ENCODE assay signal across 9 cellular contexts in the genomic region with DNA sequence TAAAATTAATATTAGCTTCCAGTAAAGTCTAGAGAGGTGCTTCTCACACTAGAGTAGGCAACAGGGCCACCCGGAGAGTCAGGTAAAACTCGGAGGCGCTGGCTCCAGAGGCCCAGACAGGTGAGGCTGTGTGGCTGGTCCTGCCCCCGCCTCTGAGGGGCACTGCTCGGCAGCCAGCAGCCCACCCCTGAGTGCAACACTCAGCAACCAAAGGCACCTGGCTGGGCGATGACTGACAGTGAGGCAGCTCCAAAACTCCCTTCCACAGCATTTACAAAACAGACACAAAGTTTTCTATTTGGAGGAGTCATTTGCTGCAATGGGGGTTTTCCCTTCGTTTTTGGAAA.
DNase-seq lines count a peak whose midpoint lies in the region; ATAC-seq, FAIRE-seq and TF ChIP-seq lines count a peak whose summit lies in the region.
"Had no signal": no experiment of that assay in that cellular context is flagged by ENCODE, and none has a peak within 500 bp of the region (broad histone marks: within the 10 kb centered on the region; RNA-seq: fewer than 3 reads in every experiment).

No MANE protein-coding gene starts in this region.

- TF ChIP-seq RAD21 in HepG2 (CRISPR knock-in tag; IDR thresholded peaks at IDR 0.05): no peak

- CTCF ChIA-PET in CD4-positive, alpha-beta memory T cell (lab: Charles Lee; ENCODE audit: partially characterized antibody): interaction anchor here (0.8 to 1.8 kb wide), 7 partner anchors 23 to 1116 kb away, joined by 3 to 8 read pairs (median 4); no protein-coding TSS in a partner anchor
- CTCF ChIA-PET in HepG2 (lab: Yijun Ruan, JAX; ENCODE audit: low intra/inter-chr PET ratio, low total read pairs): no interaction called here

- H3K79me2 ChIP-seq in HepG2 (ENCODE audit: insufficient read depth, low read length): no peaks in the 10 kb centered on the region

- no peaks in the 10 kb centered on the region for H3K36me3 Mint-ChIP-seq in CD4-positive, alpha-beta memory T cell
- H3K36me3 Mint-ChIP-seq: naive thymus-derived CD8-positive, alpha-beta T cell had no signal

- H3K4me3 Mint-ChIP-seq in CD4-positive, alpha-beta memory T cell: peak overlapping the region in 7 of 8 donors; percentile 66 to 85 (median 80)

- in situ Hi-C loops in HepG2 (cut with HindIII; ENCODE audit: extremely low pct_ligation_motif_present, low pct_unique_long_range_greater_than_20kb): no loop called here

- peaks cover 83% of the 10 kb centered on the region for H3K4me1 ChIP-seq in CD4-positive, alpha-beta memory T cell (ENCODE audit: insufficient read depth, low read length)
- H3K4me1 ChIP-seq in RWPE2 (ENCODE audit: insufficient read depth, poor library complexity, severe bottlenecking): no peaks in the 10 kb centered on the region
- H3K4me1 ChIP-seq in HepG2 (ENCODE audit: insufficient read depth, low read length): peaks cover 10% of the 10 kb centered on the region; the same call in 1 of the 2 replicates

- POLR2A ChIA-PET in CD4-positive, alpha-beta memory T cell (lab: Charles Lee; ENCODE audit: partially characterized antibody): interaction anchor here (0.8 to 3.8 kb wide), 11 partner anchors 22 to 817 kb away, joined by 3 to 59 read pairs (median 9); a partner anchor contains a TSS
- POLR2A ChIA-PET in HepG2 (lab: Yijun Ruan, JAX): interaction anchor here (1.2 kb wide), 1 partner anchor 139 kb away, joined by 5 read pairs; a partner anchor contains a TSS

- peak overlapping the region in 1 of 2 donors; percentile 49 for H3K4me3 ChIP-seq in CD4-positive, alpha-beta memory T cell (ENCODE audit: low read length in 2 of 2)
- H3K4me3 ChIP-seq in RWPE2 (ENCODE audit: severe bottlenecking): no peak overlapping the region
- no peak overlapping the region for H3K4me3 ChIP-seq in HepG2 (replicated peaks in 1 of 3; ENCODE audit: insufficient read depth in 1 of 3, low read depth in 2 of 3, low read length in 3 of 3)

- peaks cover 54 to 93% (median 70%) of the 10 kb centered on the region in 4 donors for H3K4me1 Mint-ChIP-seq in CD4-positive, alpha-beta memory T cell

- TF ChIP-seq CTCF in RWPE2 (IDR thresholded peaks at IDR 0.05; ENCODE audit: poor library complexity, severe bottlenecking) (no peak), HepG2 (CRISPR knock-in tag; IDR thresholded peaks at IDR 0.05) (peak; percentile 54)

- no peaks in the 10 kb centered on the region for H3K36me3 ChIP-seq in CD4-positive, alpha-beta memory T cell (ENCODE audit: insufficient read depth, low read length)
- H3K36me3 ChIP-seq in RWPE2 (ENCODE audit: low read depth) (no peaks in the 10 kb centered on the region), HepG2 (replicated peaks in 1 of 2; ENCODE audit: control insufficient read depth in 1 of 2, insufficient read depth in 2 of 2, low read length in 2 of 2) (no peaks in the 10 kb centered on the region)

- no peak overlapping the region for H3K9ac ChIP-seq in HepG2 (ENCODE audit: insufficient read depth, low read depth, low read length)

- 24% methylated on average over 4 of the region's 7 CpGs for WGBS in HepG2 (ENCODE audit: low lambda C conversion rate)

- intact Hi-C loops in CD4-positive, alpha-beta memory T cell (cut with micrococcal nuclease): loop anchor here (5.0 kb wide), 1 partner anchor 816 kb away; no protein-coding TSS in a partner anchor
- intact Hi-C loops in HepG2 (cut with micrococcal nuclease; ENCODE audit: unreplicated experiment): no loop called here

- TF ChIP-seq EP300 in HepG2 (IDR thresholded peaks at IDR 0.05; ENCODE audit: low read depth in 2 of 2, low read length in 2 of 2): no peak
- TF ChIP-seq EP300 in HepG2 (CRISPR knock-in tag; IDR thresholded peaks at IDR 0.05; ENCODE audit: borderline replicate concordance): no peak

- DNase-seq in CD4-positive, alpha-beta memory T cell: peak in 1 of 5 donors; percentile 17
- DNase-seq in RWPE2 (ENCODE audit: low spot score) (peak; percentile 38), HepG2 (ENCODE audit: low spot score) (no peak), A172 (ENCODE audit: low spot score) (no peak), NCI-H1048 (lab: John Stamatoyannopoulos, UW) (no peak), NOMO-1 (lab: John Stamatoyannopoulos, UW; ENCODE audit: unreplicated experiment in 2 of 2) (no peak), epidermal melanocyte (ENCODE audit: insufficient read length, low spot score) (no peak)

- FAIRE-seq in HepG2 (lab: Jason Lieb, UNC): no peak

- no peaks in the 10 kb centered on the region for H3K27me3 ChIP-seq in CD4-positive, alpha-beta memory T cell (ENCODE audit: insufficient read depth, low read length)
- H3K27me3 ChIP-seq in RWPE2 (ENCODE audit: insufficient read depth, poor library complexity, severe bottlenecking) (no peaks in the 10 kb centered on the region), HepG2 (ENCODE audit: control insufficient read depth in 1 of 2, insufficient read depth in 2 of 2, low read length in 2 of 2) (peaks cover 16 to 97% of the 10 kb centered on the region in 2 experiments)

- no peak for TF ChIP-seq POLR2A in HepG2 (IDR thresholded peaks at IDR 0.05; ENCODE audit: insufficient read depth in 1 of 2, low read depth in 2 of 2, low read length in 2 of 2)

- no TSS peak for BruUV-seq in HepG2 (replicated peaks; lab: Mats Ljungman, UMichigan)

- H4K20me1 ChIP-seq in HepG2 (ENCODE audit: insufficient read depth, low read length): no peaks in the 10 kb centered on the region

- peak overlapping the region; percentile 69 for H3K27ac ChIP-seq in CD4-positive, alpha-beta memory T cell (ENCODE audit: low read depth, low read length)
- no peak overlapping the region for H3K27ac ChIP-seq in RWPE2 (ENCODE audit: poor library complexity, severe bottlenecking)
- H3K27ac ChIP-seq in HepG2 (ENCODE audit: extremely low read length, insufficient read depth, low read length): no peak overlapping the region

- H3K27ac Mint-ChIP-seq in CD4-positive, alpha-beta memory T cell: peak overlapping the region; percentile 92 to 97 (median 94)

- ATAC-seq in GM21723 (IDR thresholded peaks at IDR 0.05; ENCODE audit: unreplicated experiment) (peak; percentile 24), RWPE2 (ENCODE audit: low read depth) (no peak), HepG2 (no peak)
- ATAC-seq: naive thymus-derived CD8-positive, alpha-beta T cell had no signal

- no peak overlapping the region for H3K4me2 ChIP-seq in HepG2 (ENCODE audit: low read depth, low read length)

- H3K9me3 Mint-ChIP-seq in CD4-positive, alpha-beta memory T cell: peaks cover 0 to 2% (median 0%) of the 10 kb centered on the region in 8 donors
- H3K9me3 Mint-ChIP-seq: naive thymus-derived CD8-positive, alpha-beta T cell had no signal

- H2AFZ ChIP-seq in HepG2 (ENCODE audit: low read length): no peak overlapping the region

- H3K9me3 ChIP-seq in CD4-positive, alpha-beta memory T cell (ENCODE audit: control insufficient read depth in 1 of 2, low read length in 2 of 2): no peaks in the 10 kb centered on the region
- H3K9me3 ChIP-seq in RWPE2 (ENCODE audit: severe bottlenecking) (no peaks in the 10 kb centered on the region), HepG2 (ENCODE audit: low read length) (no peaks in the 10 kb centered on the region)

- H3K27me3 Mint-ChIP-seq in CD4-positive, alpha-beta memory T cell: no peaks in the 10 kb centered on the region

TF ChIP-seq in HepG2, 621 proteins besides CTCF, POLR2A, EP300 and RAD21:
- TF ChIP-seq STAG1 (CRISPR knock-in tag; IDR thresholded peaks at IDR 0.05) (peak; percentile 39), ZNF879 (CRISPR knock-in tag; IDR thresholded peaks at IDR 0.05) (no peak)
